ENCODE assay signal across 10 cellular contexts in the genomic region with DNA sequence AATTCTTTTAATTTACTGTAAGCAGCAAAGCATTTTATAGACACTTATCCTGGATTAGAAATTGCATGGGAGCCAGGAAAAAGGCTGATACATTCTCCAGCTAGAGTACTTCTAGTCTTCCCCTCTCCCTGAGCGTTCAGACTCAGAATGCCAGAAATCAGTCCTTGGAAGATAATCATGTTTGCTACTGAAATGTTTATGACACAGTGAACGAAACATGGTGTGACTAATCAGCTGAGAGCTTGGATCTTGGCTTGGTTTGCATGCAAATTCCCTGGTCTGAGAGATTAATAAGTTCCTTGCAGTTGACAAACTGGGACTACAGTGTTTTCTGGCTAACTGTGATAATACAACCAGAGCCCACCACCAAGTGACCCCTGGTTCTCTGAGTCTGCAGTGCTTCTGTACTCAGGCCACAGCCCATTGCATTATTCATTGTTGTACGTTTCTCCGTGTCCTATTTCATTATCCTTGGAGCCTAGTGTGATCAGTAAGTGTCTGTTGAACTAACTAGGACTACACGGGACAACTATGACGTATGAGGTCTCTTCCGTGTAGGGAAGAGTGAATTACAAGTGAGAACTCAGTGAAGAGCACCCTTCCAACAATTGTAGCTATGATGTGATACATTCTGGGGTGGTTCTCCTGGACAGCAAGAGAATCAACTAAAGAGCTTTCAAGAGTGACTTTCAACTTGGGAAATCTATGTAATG. TPM values are rescaled to one million over a fixed set of nuclear protein-coding genes. Genes with fewer than 3 reads are reported as not detected.
A peak's percentile ranks its signal among the peaks of the same experiment; 100 is the strongest.
DNase-seq lines count a peak whose midpoint lies in the region; ATAC-seq lines count a peak whose summit lies in the region.
"Had no signal": no experiment of that assay in that cellular context is flagged by ENCODE, and none has a peak within 500 bp of the region (broad histone marks: within the 10 kb centered on the region; RNA-seq: fewer than 3 reads in every experiment).

No MANE protein-coding gene starts in this region.

- H3K36me3 ChIP-seq in GM23248 (ENCODE audit: low read depth) (no peaks in the 10 kb centered on the region), adipocyte (ENCODE audit: control insufficient read depth, insufficient read depth, low read length, severe bottlenecking) (no peaks in the 10 kb centered on the region), skeletal muscle satellite cell (ENCODE audit: insufficient read depth, low read length) (no peaks in the 10 kb centered on the region)

- H3K27me3 ChIP-seq in GM23248 (replicated peaks; ENCODE audit: insufficient read depth) (no peaks in the 10 kb centered on the region), adipocyte (replicated peaks; ENCODE audit: control insufficient read depth, insufficient read depth, low read length) (no peaks in the 10 kb centered on the region), skeletal muscle satellite cell (ENCODE audit: control insufficient read depth, insufficient read depth, low read length) (no peaks in the 10 kb centered on the region)

- H3K9me3 ChIP-seq in GM23248 (ENCODE audit: low read depth), result no peaks in the 10 kb centered on the region
- H3K9me3 ChIP-seq in adipocyte (ENCODE audit: control insufficient read depth, low read length), result no peaks in the 10 kb centered on the region
- no peaks in the 10 kb centered on the region for H3K9me3 ChIP-seq in skeletal muscle satellite cell (replicated peaks; ENCODE audit: low read length)

- 1% methylated on average over 7 of the region's 7 CpGs for WGBS in GM23248 (ENCODE audit: low coverage in 1 of 2, low lambda C conversion rate in 2 of 2, missing lambda C conversion rate in 2 of 2), 2 experiments

- H2AFZ ChIP-seq in GM23248, result no peak overlapping the region

- H3K79me2 ChIP-seq in GM23248 (ENCODE audit: insufficient read depth), result peaks cover 44% of the 10 kb centered on the region

- no peaks in the 10 kb centered on the region for H3K9me2 ChIP-seq in GM23248 (ENCODE audit: insufficient read depth)

- no peaks in the 10 kb centered on the region for H4K20me1 ChIP-seq in GM23248 (ENCODE audit: insufficient read depth)

- peak overlapping the region; percentile 29 for H3K4me3 ChIP-seq in GM23248
- H3K4me3 ChIP-seq in adipocyte (ENCODE audit: low read length), result peak overlapping the region; percentile 80
- peak overlapping the region; percentile 1 for H3K4me3 ChIP-seq in skeletal muscle satellite cell (ENCODE audit: low read length)

- peak overlapping the region; percentile 65 for H3K4me2 ChIP-seq in GM23248 (ENCODE audit: unreplicated experiment)
- peak overlapping the region; percentile 61 for H3K4me2 ChIP-seq in skeletal muscle satellite cell (ENCODE audit: low read length)

- H3K9ac ChIP-seq in GM23248 (peak overlapping the region; percentile 66), adipocyte (ENCODE audit: low read length) (peak overlapping the region; percentile 40), skeletal muscle satellite cell (ENCODE audit: low read depth, low read length) (peak overlapping the region; percentile 63)

- peaks cover 46% of the 10 kb centered on the region for H3F3A ChIP-seq in GM23248 (ENCODE audit: insufficient read depth)

- H3K4me1 ChIP-seq in GM23248 (ENCODE audit: insufficient read depth), result peaks cover 56% of the 10 kb centered on the region
- peaks cover 43% of the 10 kb centered on the region for H3K4me1 ChIP-seq in adipocyte (ENCODE audit: control insufficient read depth, insufficient read depth, low read length)
- peaks cover 72% of the 10 kb centered on the region for H3K4me1 ChIP-seq in skeletal muscle satellite cell (ENCODE audit: control insufficient read depth, insufficient read depth, low read length)

- no peak for ATAC-seq in HG02885 (IDR thresholded peaks at IDR 0.05; ENCODE audit: poor library complexity, unreplicated experiment)

- DNase-seq in GM23248 (peak; percentile 95), adipocyte (ENCODE audit: low read depth) (peak; percentile 77), foreskin melanocyte (peak; percentile 56), NAMALWA (ENCODE audit: low spot score) (no peak), ureter (ENCODE audit: low spot score) (no peak), medulla oblongata (ENCODE audit: extremely low spot score) (no peak)
- DNase-seq: SHP77 treated with DMSO at 0.1 percent for 48 hours; stimulated activated CD4-positive, alpha-beta T cell treated with anti-CD3 and anti-CD28 coated beads, Interleukin-4, amount 100 ng/mL, for 4 hours had no signal

- in situ Hi-C loops in GM23248 (cut with MboI), result no loop called here

- peak overlapping the region; percentile 100 for H3K27ac ChIP-seq in GM23248

RNA-seq across cellular contexts. Expression of gene EVL, which starts 34.6 kb away (rescaled TPM):
- total RNA-seq in GM23248 (2014; rRNA removed; shearing (Covaris generic)), result 15.8 and 29.9 TPM in 2 replicates
- 6.2 and 6.6 TPM in 2 replicates for polyA plus RNA-seq in GM23248 (2016; fragmentation: Nextera tagmentation; extraction: Ambion mirVana)
- total RNA-seq in skeletal muscle satellite cell (2012; rRNA removed), result 8.4 and 15.5 TPM in 2 replicates
- total RNA-seq in ureter, result 121 TPM

Comparison
In these comparisons a context has a peak if more than half of its experiments do, and no peak if none do; other contexts are left out.
1. DNase-seq: peak in GM23248 (single experiment), adipocyte (single experiment) and foreskin melanocyte (single experiment); none in NAMALWA (single experiment), ureter (single experiment) and medulla oblongata (single experiment).
2. H3K4me3 ChIP-seq: peak in every context shown above with its lines; median percentile 80 in adipocyte; 29 in GM23248; 1 in skeletal muscle satellite cell.
3. Peak in every context shown above with its lines, with median percentiles within 50 percentile points of each other: H3K9ac ChIP-seq.